11 cellular contexts compared by ENCODE assay signal in the genomic region with DNA sequence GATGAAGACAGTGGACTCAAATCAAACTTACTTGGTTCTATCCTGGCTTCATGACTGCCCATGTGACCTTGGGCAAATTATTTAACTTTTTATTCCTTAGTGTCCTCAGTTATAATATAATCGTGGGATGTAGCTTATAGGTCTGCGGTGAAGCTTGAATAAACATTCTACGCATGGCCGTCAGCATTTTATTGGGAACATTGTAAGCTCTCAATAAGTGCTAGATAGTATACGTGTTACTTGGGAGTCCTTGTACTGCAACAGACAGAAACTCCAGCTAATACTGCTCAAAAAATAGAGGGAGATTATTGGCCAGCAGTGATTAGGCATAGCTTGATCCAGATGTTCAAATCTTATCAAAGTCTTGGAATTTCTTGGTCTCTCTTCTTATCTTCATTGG.
"Had no signal": no experiment of that assay in that cellular context is flagged by ENCODE, and none has a peak within 500 bp of the region (broad histone marks: within the 10 kb centered on the region; RNA-seq: fewer than 3 reads in every experiment).

No MANE protein-coding gene starts in this region.

- H3K36me3 Mint-ChIP-seq: IgD-negative memory B cell had no signal

- H3K4me1 ChIP-seq: HAP-1 had no signal

- H3K27ac ChIP-seq: GM23248, HL-60, KMS-11 had no signal

- H3K27ac Mint-ChIP-seq: HFFc6, IgD-negative memory B cell had no signal

- DNase-seq: GM23248, GOT3, H7, HFFc6, KBM-7 had no signal

- H3K9me3 Mint-ChIP-seq: HFFc6 had no signal

- H3K4me3 ChIP-seq: GM23248, HAP-1 had no signal

- FAIRE-seq: HepG2 had no signal

- H3K4me3 Mint-ChIP-seq: HFFc6, IgD-negative memory B cell had no signal

- ATAC-seq: HCT116, HepG2 had no signal

- H3K9me3 ChIP-seq: HAP-1 had no signal
